In genomic region chr1:52341861-52342260, GRCh38 we compare ENCODE assay signal across 28 cellular contexts.
"Had no signal": no experiment of that assay in that cellular context is flagged by ENCODE, and none has a peak within 500 bp of the region (broad histone marks: within the 10 kb centered on the region; RNA-seq: fewer than 3 reads in every experiment).

No MANE protein-coding gene starts in this region.

- H3K27ac Mint-ChIP-seq: mesothelial cell of epicardium; naive B cell; natural killer cell; nephron progenitor cell; neural progenitor cell; stimulated activated naive B cell treated with anti-CD40 and anti-IgM and Interleukin-4, amounts not matched to agents 10 μg/mL and 1 μg/mL and 100 μg/mL, for 72 hours had no signal

- H3K4me3 ChIP-seq: left ventricle myocardium inferior, lung, neural progenitor cell, ovary, right atrium auricular region, right lobe of liver, smooth muscle cell, stomach, testis, thyroid gland, transverse colon, uterus had no signal

- H3K4me1 Mint-ChIP-seq: mesothelial cell of epicardium; naive B cell; natural killer cell; nephron progenitor cell; neural progenitor cell; stimulated activated naive B cell treated with anti-CD40 and anti-IgM and Interleukin-4, amounts not matched to agents 10 μg/mL and 1 μg/mL and 100 μg/mL, for 72 hours had no signal

- H3K4me1 ChIP-seq: left ventricle myocardium inferior, neural progenitor cell, right atrium auricular region, stomach, testis, thyroid gland, transverse colon, uterus had no signal

- DNase-seq: head of caudate nucleus; hypothalamus; kidney glomerular epithelial cell; left cardiac atrium; left ventricle myocardium inferior; mesendoderm; naive B cell; natural killer cell; nephron progenitor cell; occipital lobe; ovary; right lobe of liver; stimulated activated CD4-positive, alpha-beta T cell treated with anti-CD3 and anti-CD28 coated beads, Interleukin-1b, Interleukin-23, amount 100 ng/mL, for 48 hours; stimulated activated CD4-positive, alpha-beta T cell treated with anti-CD3 and anti-CD28 coated beads, Interleukin-4, amount 100 ng/mL, for 1 hour; stimulated activated naive B cell treated with anti-CD40 and anti-IgM and Interleukin-4, amounts not matched to agents 10 μg/mL and 1 μg/mL and 100 μg/mL, for 72 hours; stimulated activated naive CD8-positive, alpha-beta T cell treated with anti-CD3 and anti-CD28 coated beads, Interleukin-15, Interleukin-2, amounts not matched to agents 100 U/mL and 50 U/mL, for 24 hours; stomach; testis; thyroid gland; transverse colon; uterus had no signal

- H3K4me3 Mint-ChIP-seq: mesothelial cell of epicardium; naive B cell; natural killer cell; nephron progenitor cell; neural progenitor cell; stimulated activated naive B cell treated with anti-CD40 and anti-IgM and Interleukin-4, amounts not matched to agents 10 μg/mL and 1 μg/mL and 100 μg/mL, for 72 hours had no signal

- ATAC-seq: left cardiac atrium; natural killer cell; right lobe of liver; stimulated activated naive B cell treated with anti-CD40 and anti-IgM and Interleukin-4, amounts not matched to agents 10 μg/mL and 1 μg/mL and 100 μg/mL, for 72 hours; stimulated activated naive CD8-positive, alpha-beta T cell treated with anti-CD3 and anti-CD28 coated beads, Interleukin-15, Interleukin-2, amounts not matched to agents 100 U/mL and 50 U/mL, for 24 hours had no signal

- H3K27ac ChIP-seq: left ventricle myocardium inferior, neural progenitor cell, neutrophil, ovary, right atrium auricular region, right lobe of liver, stomach, testis, thyroid gland, transverse colon, uterus had no signal

- H3K36me3 ChIP-seq: neural progenitor cell, neutrophil, ovary, transverse colon, uterus had no signal

- H3K9me3 Mint-ChIP-seq: mesothelial cell of epicardium; naive B cell; natural killer cell; nephron progenitor cell; neural progenitor cell; stimulated activated naive B cell treated with anti-CD40 and anti-IgM and Interleukin-4, amounts not matched to agents 10 μg/mL and 1 μg/mL and 100 μg/mL, for 72 hours had no signal

- H3K9ac ChIP-seq: neural progenitor cell had no signal

- H3K36me3 Mint-ChIP-seq: naive B cell, natural killer cell had no signal

- H3K27me3 ChIP-seq: neural progenitor cell, neutrophil, ovary, right atrium auricular region, right lobe of liver, stomach, testis, thyroid gland, transverse colon, uterus had no signal

- H3K27me3 Mint-ChIP-seq: naive B cell; progenitor cell of endocrine pancreas; stimulated activated naive B cell treated with anti-CD40 and anti-IgM and Interleukin-4, amounts not matched to agents 10 μg/mL and 1 μg/mL and 100 μg/mL, for 72 hours had no signal

- H3K9me3 ChIP-seq: left ventricle myocardium inferior, neutrophil, ovary, right atrium auricular region, right lobe of liver, stomach, testis, thyroid gland, transverse colon, uterus had no signal
